ENCODE assay signal across 14 cellular contexts in the genomic region with DNA sequence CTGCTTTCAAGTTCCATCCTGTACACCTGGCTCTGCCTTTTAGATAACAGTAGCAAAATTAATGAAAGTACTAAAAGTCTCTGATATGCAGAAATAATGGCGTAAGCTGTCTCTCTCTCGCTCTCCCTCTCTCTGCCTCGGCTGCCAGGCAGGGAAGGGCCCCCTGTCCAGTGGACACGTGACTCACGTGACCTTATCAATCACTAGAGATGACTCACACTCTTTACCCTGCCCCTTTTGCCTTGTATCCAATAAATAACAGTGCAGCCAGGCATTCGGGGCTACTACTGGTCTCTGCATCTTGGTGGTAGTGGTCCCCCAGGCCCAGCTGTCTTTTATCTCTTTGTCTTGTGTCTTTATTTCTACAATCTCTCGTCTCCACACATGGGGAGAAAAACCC. TPM values are rescaled to one million over a fixed set of nuclear protein-coding genes. Genes with fewer than 3 reads are reported as not detected.
"Had no signal": no experiment of that assay in that cellular context is flagged by ENCODE, and none has a peak within 500 bp of the region (broad histone marks: within the 10 kb centered on the region; RNA-seq: fewer than 3 reads in every experiment).

No MANE protein-coding gene starts in this region.

RNA-seq across cellular contexts. Expression of gene C2orf78, which starts 29.7 kb away (rescaled TPM):
- total RNA-seq: activated B cell treated with CpG ODN at 0.5 μM for 24 hours; activated CD4-positive, alpha-beta memory T cell treated with anti-CD3 and anti-CD28 coated beads for 36 hours; activated CD8-positive, alpha-beta memory T cell treated with anti-CD3 and anti-CD28 coated beads for 36 hours; activated CD8-positive, alpha-beta T cell treated with anti-CD3 and anti-CD28 coated beads for 36 hours; activated naive CD4-positive, alpha-beta T cell treated with anti-CD3 and anti-CD28 coated beads for 36 hours; activated T-cell treated with anti-CD3 and anti-CD28 coated beads, Interleukin-2, amount 50 U/mL, for 4 hours; activated T-cell treated with anti-CD3 and anti-CD28 coated beads, Interleukin-2, amount 50 U/mL, for 72 hours; activated T-helper 1 cell treated with anti-CD3 and anti-CD28 coated beads, Interleukin-12 subunit alpha, Interleukin-12 subunit beta, Interleukin-2, Interleukin-4 antibody, amounts not matched to agents 30 ng/mL and 10 ng/mL and 1 ng/mL, durations not matched to agents 14 hours and 24 hours and 36 hours; adrenal gland; aorta; bronchial epithelial cell; chondrocyte; T-helper 2 cell treated with Interferon-gamma antibody and Interleukin-4, amounts not matched to agents 100 ng/mL and 5 ng/mL, for 36 hours had no signal
- polyA plus RNA-seq: aorta, cardiac muscle cell had no signal
